In genomic region chr7:148535227-148535626, GRCh38 we compare ENCODE assay signal across 8 cellular contexts. TPM values are rescaled to one million over a fixed set of nuclear protein-coding genes. Genes with fewer than 3 reads are reported as not detected.
DNase-seq lines count a peak whose midpoint lies in the region; ATAC-seq and TF ChIP-seq lines count a peak whose summit lies in the region.

No MANE protein-coding gene starts in this region.

- H3K27ac ChIP-seq in subcutaneous abdominal adipose tissue (ENCODE audit: low read depth, low read length) = no peak overlapping the region

- DNase-seq in SK-N-DZ (ENCODE audit: low spot score) (peak; percentile 82), germinal center (ENCODE audit: low spot score) (peak; percentile 31), midbrain (lab: John Stamatoyannopoulos, UW) (no peak), NCI-H187 (lab: John Stamatoyannopoulos, UW) (no peak), NCI-H1930 (lab: John Stamatoyannopoulos, UW) (no peak)

- H3K4me3 ChIP-seq in GM12875 (ENCODE audit: low read depth, low read length) (no peak overlapping the region), subcutaneous abdominal adipose tissue (ENCODE audit: low read depth in 1 of 5, low read length in 5 of 5) (peak overlapping the region in 3 of 5 donors; percentile 36 to 50 (median 40))

- peak; percentile 58 for ATAC-seq in HG02938 (IDR thresholded peaks at IDR 0.05; ENCODE audit: unreplicated experiment)

- TF ChIP-seq CTCF in GM12875 (IDR thresholded peaks at IDR 0.05; ENCODE audit: borderline replicate concordance, insufficient read depth, low read depth, low read length) = 0 out of 2 replicates have a peak, but pooled peaks have one; percentile 13

- no peaks in the 10 kb centered on the region for H3K27me3 ChIP-seq in subcutaneous abdominal adipose tissue (ENCODE audit: control insufficient read depth in 5 of 5, insufficient read depth in 4 of 5, low read length in 5 of 5)

- H3K9me3 ChIP-seq in subcutaneous abdominal adipose tissue (ENCODE audit: control insufficient read depth in 5 of 5, low read length in 5 of 5) = no peaks in the 10 kb centered on the region

- H3K36me3 ChIP-seq in subcutaneous abdominal adipose tissue (ENCODE audit: control insufficient read depth in 5 of 5, insufficient read depth in 5 of 5, low read length in 5 of 5) = no peaks in the 10 kb centered on the region

- H3K4me1 ChIP-seq in subcutaneous abdominal adipose tissue (ENCODE audit: control insufficient read depth in 5 of 5, insufficient read depth in 5 of 5, low read length in 5 of 5) = no peaks in the 10 kb centered on the region

- peak overlapping the region in 1 of 5 donors; percentile 48 for H3K9ac ChIP-seq in subcutaneous abdominal adipose tissue (ENCODE audit: low read length in 5 of 5)

RNA-seq across cellular contexts. Expression of gene C7orf33, which starts 55.3 kb away (rescaled TPM):
- not detected in 2 replicates for polyA plus RNA-seq in SK-N-DZ (2014; cell fraction: cytosol; rRNA removed)
- not detected in 2 replicates for polyA plus RNA-seq in SK-N-DZ (2014; cell fraction: nucleus; rRNA removed)

Comparison
In these comparisons a context has a peak if more than half of its experiments do, and no peak if none do; other contexts are left out.
1. DNase-seq: peak in SK-N-DZ (single experiment) and germinal center (single experiment); none in midbrain (single experiment), NCI-H187 (0 of 2) and NCI-H1930 (0 of 2).